Comparison of ENCODE assay signal across 9 cellular contexts in the genomic region with DNA sequence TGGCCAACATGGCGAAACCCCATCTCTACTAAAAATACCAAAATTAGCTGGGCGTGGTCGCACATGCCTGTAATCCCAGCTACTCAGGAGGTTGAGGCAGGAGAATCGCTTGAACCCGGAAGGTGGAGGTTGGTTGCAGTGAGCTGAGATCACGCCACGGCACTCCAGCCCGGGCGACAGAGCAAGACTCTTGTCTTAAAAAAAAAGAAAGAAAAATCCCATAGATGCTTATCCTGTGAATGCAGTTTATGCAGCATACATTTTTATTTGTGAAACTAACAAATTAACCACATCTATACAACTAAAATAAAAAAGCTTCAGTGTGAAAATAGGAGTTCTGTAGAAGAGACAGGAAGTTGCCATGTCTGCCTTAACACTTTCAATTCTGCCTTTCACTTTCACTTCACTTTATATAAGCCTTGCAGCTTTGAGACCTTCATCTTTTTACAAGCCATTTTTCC. TPM values are rescaled to one million over a fixed set of nuclear protein-coding genes. Genes with fewer than 3 reads are reported as not detected.
DNase-seq lines count a peak whose midpoint lies in the region; ATAC-seq, FAIRE-seq and TF ChIP-seq lines count a peak whose summit lies in the region.
"Had no signal": no experiment of that assay in that cellular context is flagged by ENCODE, and none has a peak within 500 bp of the region (broad histone marks: within the 10 kb centered on the region; RNA-seq: fewer than 3 reads in every experiment).

No MANE protein-coding gene starts in this region.

- H3K4me1 Mint-ChIP-seq in activated naive CD4-positive, alpha-beta T cell treated with anti-CD3 and anti-CD28 coated beads, Interleukin-2, amount 50 U/mL, for 24 hours: peaks cover 52% of the 10 kb centered on the region

- DNase-seq in GM12892 (ENCODE audit: insufficient read length) (no peak), MM.1S (peak; percentile 79), lower lobe of right lung (no peak), T1000 (lab: John Stamatoyannopoulos, UW) (no peak), retina (no peak)

- H3K4me3 ChIP-seq in MM.1S (ENCODE audit: low read length) (peak overlapping the region; percentile 34), lower lobe of right lung (peak overlapping the region; percentile 37)

- intact Hi-C loops in lower lobe of right lung (cut with DNase I): no loop called here

- H3K4me2 ChIP-seq in MM.1S (ENCODE audit: low read depth, low read length): peak overlapping the region; percentile 85

- no peak for TF ChIP-seq CTCF in MM.1S (IDR thresholded peaks at IDR 0.05; ENCODE audit: low read length)
- no peak for TF ChIP-seq CTCF in lower lobe of right lung (IDR thresholded peaks at IDR 0.05)

- peak overlapping the region; percentile 89 for H3K27ac Mint-ChIP-seq in activated naive CD4-positive, alpha-beta T cell treated with anti-CD3 and anti-CD28 coated beads, Interleukin-2, amount 50 U/mL, for 24 hours

- no peaks in the 10 kb centered on the region for H3K27me3 Mint-ChIP-seq in activated naive CD4-positive, alpha-beta T cell treated with anti-CD3 and anti-CD28 coated beads, Interleukin-2, amount 50 U/mL, for 24 hours

- H3K9ac ChIP-seq in MM.1S (ENCODE audit: low read length): no peak overlapping the region

- H3K9me3 ChIP-seq in MM.1S (replicated peaks; ENCODE audit: insufficient read depth, low read length): no peaks in the 10 kb centered on the region
- H3K9me3 ChIP-seq in lower lobe of right lung: no peaks in the 10 kb centered on the region

- TF ChIP-seq POLR2A in GM12892 (IDR thresholded peaks at IDR 0.05; ENCODE audit: low read depth, low read length): no peak

- peaks cover 33% of the 10 kb centered on the region for H3K79me2 ChIP-seq in MM.1S (ENCODE audit: low read length)

- H3K9me2 ChIP-seq in MM.1S (replicated peaks; ENCODE audit: insufficient read depth, low read length): no peaks in the 10 kb centered on the region

- FAIRE-seq in GM12892 (lab: Jason Lieb, UNC): peak; percentile 89
- FAIRE-seq: endometrium had no signal

- H3K36me3 Mint-ChIP-seq in activated naive CD4-positive, alpha-beta T cell treated with anti-CD3 and anti-CD28 coated beads, Interleukin-2, amount 50 U/mL, for 24 hours: no peaks in the 10 kb centered on the region

- H3K27ac ChIP-seq in MM.1S (ENCODE audit: low read length) (peak overlapping the region; percentile 24; the same call in 1 of the 2 replicates), lower lobe of right lung (peak overlapping the region; percentile 70)

- peaks cover 12% of the 10 kb centered on the region for H3F3A ChIP-seq in MM.1S (ENCODE audit: insufficient read depth, low read length)

- ATAC-seq in lower lobe of right lung (peak in 1 of 2 donors; percentile 68), GM21619 (IDR thresholded peaks at IDR 0.05; ENCODE audit: unreplicated experiment) (no peak), HG03457 (IDR thresholded peaks at IDR 0.05; ENCODE audit: unreplicated experiment) (no peak)

- no peak overlapping the region for H2AFZ ChIP-seq in MM.1S (ENCODE audit: low read length)

- no peaks in the 10 kb centered on the region for H4K20me1 ChIP-seq in MM.1S (ENCODE audit: insufficient read depth, low read length)

- H3K4me3 Mint-ChIP-seq in activated naive CD4-positive, alpha-beta T cell treated with anti-CD3 and anti-CD28 coated beads, Interleukin-2, amount 50 U/mL, for 24 hours: peak overlapping the region; percentile 86

- no peaks in the 10 kb centered on the region for H3K36me3 ChIP-seq in MM.1S (replicated peaks; ENCODE audit: insufficient read depth, low read length)
- H3K36me3 ChIP-seq in lower lobe of right lung: peaks cover 31% of the 10 kb centered on the region

- H3K27me3 ChIP-seq in MM.1S (replicated peaks; ENCODE audit: insufficient read depth, low read length): no peaks in the 10 kb centered on the region
- no peaks in the 10 kb centered on the region for H3K27me3 ChIP-seq in lower lobe of right lung (ENCODE audit: low read depth)

- H3K4me1 ChIP-seq in MM.1S (ENCODE audit: low read length): peaks cover 20% of the 10 kb centered on the region
- peaks cover 42% of the 10 kb centered on the region for H3K4me1 ChIP-seq in lower lobe of right lung

- no peaks in the 10 kb centered on the region for H3K9me3 Mint-ChIP-seq in activated naive CD4-positive, alpha-beta T cell treated with anti-CD3 and anti-CD28 coated beads, Interleukin-2, amount 50 U/mL, for 24 hours

RNA-seq across cellular contexts. Expression of a gene that starts 7.1 kb away (rescaled TPM):
- 0.49 TPM for polyA plus RNA-seq in GM12892 (2012; ENCODE audit: missing spikeins)
- total RNA-seq in lower lobe of right lung: 103 TPM

RNA-seq across cellular contexts. Expression of a gene that starts 18.5 kb away (rescaled TPM):
- polyA plus RNA-seq in GM12892 (2012; ENCODE audit: missing spikeins): not detected
- 0.92 TPM for total RNA-seq in lower lobe of right lung

RNA-seq across cellular contexts. Expression of a gene that starts 45.9 kb away (rescaled TPM):
- polyA plus RNA-seq in GM12892 (2012; ENCODE audit: missing spikeins): 60.9 TPM
- total RNA-seq in lower lobe of right lung: 74.1 TPM
